1 cellular context compared by ENCODE assay signal in genomic region chr21:42959754-42960153, GRCh38.
TF ChIP-seq lines count a peak whose summit lies in the region.

No MANE protein-coding gene starts in this region.

TF ChIP-seq in WTC11, 78 proteins besides CTCF, POLR2A, EP300 and RAD21 (continued from another document):
- TF ChIP-seq PRDM15 (CRISPR knock-in tag; IDR thresholded peaks at IDR 0.05) (no peak), CREM (CRISPR knock-in tag; IDR thresholded peaks at IDR 0.05) (no peak), STAT6 (CRISPR knock-in tag; conservative IDR thresholded peaks at IDR 0.05; ENCODE audit: low read depth) (no peak), NR1H2 (CRISPR knock-in tag; IDR thresholded peaks at IDR 0.05) (no peak), ELF4 (CRISPR knock-in tag; IDR thresholded peaks at IDR 0.05; ENCODE audit: low read depth) (no peak), FOXK1 (CRISPR knock-in tag; IDR thresholded peaks at IDR 0.05) (peak; percentile 61; the same call in 1 of the 2 replicates), ZNF512 (CRISPR knock-in tag; IDR thresholded peaks at IDR 0.05; ENCODE audit: borderline replicate concordance) (no peak), ZBTB43 (CRISPR knock-in tag; IDR thresholded peaks at IDR 0.05) (no peak), JAZF1 (CRISPR knock-in tag; IDR thresholded peaks at IDR 0.05) (no peak), NFATC4 (CRISPR knock-in tag; IDR thresholded peaks at IDR 0.05) (no peak), ZNF425 (CRISPR knock-in tag; conservative IDR thresholded peaks at IDR 0.05) (no peak), PRRX2 (CRISPR knock-in tag; IDR thresholded peaks at IDR 0.05) (no peak), ZNF317 (CRISPR knock-in tag; IDR thresholded peaks at IDR 0.05; ENCODE audit: borderline replicate concordance, low read depth) (no peak), ETV6 (CRISPR knock-in tag; IDR thresholded peaks at IDR 0.05) (0 out of 2 replicates have a peak, but pooled peaks have one; percentile 36), MAX (CRISPR knock-in tag; IDR thresholded peaks at IDR 0.05) (peak; percentile 41; the same call in 1 of the 2 replicates), SMAD4 (CRISPR knock-in tag; IDR thresholded peaks at IDR 0.05) (no peak), RORB (CRISPR knock-in tag; IDR thresholded peaks at IDR 0.05) (no peak), ZNF416 (CRISPR knock-in tag; IDR thresholded peaks at IDR 0.05) (no peak), ZNF138 (CRISPR knock-in tag; conservative IDR thresholded peaks at IDR 0.05) (no peak), ZMAT4 (CRISPR knock-in tag; IDR thresholded peaks at IDR 0.05) (no peak), ZNF281 (CRISPR knock-in tag; IDR thresholded peaks at IDR 0.05) (no peak), ATF3 (CRISPR knock-in tag; conservative IDR thresholded peaks at IDR 0.05) (no peak), FOXP4 (CRISPR knock-in tag; IDR thresholded peaks at IDR 0.05) (peak; percentile 77; the same call in 1 of the 2 replicates), EMX1 (CRISPR knock-in tag; IDR thresholded peaks at IDR 0.05) (no peak), E2F1 (CRISPR knock-in tag; IDR thresholded peaks at IDR 0.05) (no peak), MLX (CRISPR knock-in tag; IDR thresholded peaks at IDR 0.05) (no peak), NR3C1 (CRISPR knock-in tag; conservative IDR thresholded peaks at IDR 0.05; ENCODE audit: low read depth) (no peak), TEAD1 (CRISPR knock-in tag; IDR thresholded peaks at IDR 0.05) (peak; percentile 42; the same call in 1 of the 2 replicates)
